ENCODE assay signal across 8 cellular contexts in the genomic region with DNA sequence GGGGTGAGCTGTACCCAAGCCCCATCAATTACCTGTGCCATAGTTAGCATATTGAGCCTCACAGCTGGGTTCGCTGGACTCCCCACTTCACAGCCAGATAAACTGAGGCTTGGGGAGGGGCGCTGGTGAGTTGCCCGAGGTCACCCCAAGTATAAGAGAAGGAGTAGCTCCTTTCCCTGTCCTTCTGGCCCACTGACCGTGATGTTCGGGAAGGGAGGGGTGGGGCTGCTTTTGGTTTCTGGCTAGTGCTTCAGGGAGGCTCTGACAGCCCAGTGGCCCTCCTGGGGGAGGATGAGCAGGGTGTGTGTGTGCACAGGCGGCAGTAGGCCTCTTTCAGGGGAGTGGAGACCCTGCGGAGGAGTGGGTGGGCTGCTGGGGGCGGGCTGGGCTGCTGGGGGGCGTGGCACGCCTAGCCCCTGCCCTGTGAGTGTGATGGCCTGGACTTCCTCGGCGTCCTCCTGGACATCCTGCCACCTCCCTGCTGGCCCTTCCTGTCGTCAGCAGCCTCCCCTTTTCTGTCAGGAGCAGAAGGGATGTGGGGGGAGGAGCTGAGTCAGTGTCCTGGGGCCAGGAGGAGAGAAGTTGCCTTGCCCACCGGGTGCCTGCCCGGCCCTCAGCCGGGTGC. TPM values are rescaled to one million over a fixed set of nuclear protein-coding genes. Genes with fewer than 3 reads are reported as not detected.
DNase-seq lines count a peak whose midpoint lies in the region; ATAC-seq, FAIRE-seq and TF ChIP-seq lines count a peak whose summit lies in the region.

No MANE protein-coding gene starts in this region.

- H2AFZ ChIP-seq in K562 (ENCODE audit: low read depth, low read length), result no peak overlapping the region

- BruUV-seq in A673 (replicated peaks; lab: Mats Ljungman, UMichigan), result no TSS peak
- BruUV-seq in K562 (replicated peaks; lab: Mats Ljungman, UMichigan), result no TSS peak

- no peaks in the 10 kb centered on the region for H3K9me1 ChIP-seq in K562 (ENCODE audit: control insufficient read depth, insufficient read depth, low read length)

- no peak for TF ChIP-seq EP300 in K562 (IDR thresholded peaks at IDR 0.05; ENCODE audit: low read length)

- POLR2A ChIA-PET in A673 (lab: Charles Lee; ENCODE audit: low non-redundant PET), result no interaction called here
- POLR2A ChIA-PET in K562 (lab: Yijun Ruan, JAX), result interaction anchor here (0.6 to 1.0 kb wide), 4 partner anchors 17 to 60 kb away, joined by 3 to 5 read pairs (median 3); no protein-coding TSS in a partner anchor

- WGBS in K562 (ENCODE audit: insufficient coverage, low coverage, missing lambda C conversion rate), result 24% methylated on average over 7 of the region's 16 CpGs
- WGBS in thymus, result 51% methylated on average over 16 of the region's 16 CpGs

- peaks cover 2% of the 10 kb centered on the region for H3K36me3 Mint-ChIP-seq in IgD-negative memory B cell

- H3K36me3 ChIP-seq in A673 (ENCODE audit: insufficient read depth, low read length, poor library complexity, severe bottlenecking) (no peaks in the 10 kb centered on the region), K562 (ENCODE audit: control insufficient read depth, insufficient read depth, low read length) (no peaks in the 10 kb centered on the region), thymus (ENCODE audit: control insufficient read depth, insufficient read depth) (peaks cover 10% of the 10 kb centered on the region)

- peak overlapping the region in 2 of 3 donors; percentile 61 to 96 for H3K27ac Mint-ChIP-seq in IgD-negative memory B cell

- no peaks in the 10 kb centered on the region for H3K9me3 ChIP-seq in A673 (ENCODE audit: low read depth, low read length, poor library complexity, severe bottlenecking)
- no peaks in the 10 kb centered on the region for H3K9me3 ChIP-seq in K562 (replicated peaks; ENCODE audit: control insufficient read depth, insufficient read depth, low read depth, low read length)
- H3K9me3 ChIP-seq in thymus (ENCODE audit: control insufficient read depth), result no peaks in the 10 kb centered on the region

- DNase-seq in A673 (ENCODE audit: low spot score) (no peak), K562 (ENCODE audit: extremely low read depth in 1 of 4, low spot score in 3 of 4) (peak in 3 of 4 experiments; percentile 27 to 41 (median 40)), D341Med (ENCODE audit: low spot score) (no peak), GM13976 (ENCODE audit: low spot score) (no peak), H54 (ENCODE audit: insufficient read length, low spot score) (no peak)

- peak overlapping the region; percentile 91 for H3K27ac ChIP-seq in A673 (ENCODE audit: low read depth, low read length, poor library complexity, severe bottlenecking)
- H3K27ac ChIP-seq in K562 (ENCODE audit: extremely low read depth, low read depth, low read length), result peak overlapping the region; percentile 87; the same call in 2 of the 3 replicates
- H3K27ac ChIP-seq in layer of hippocampus (ENCODE audit: low read depth, low read length), result peak overlapping the region; percentile 52
- peak overlapping the region; percentile 55 for H3K27ac ChIP-seq in thymus (ENCODE audit: low read depth)

- intact Hi-C loops in A673 (cut with micrococcal nuclease; ENCODE audit: unreplicated experiment) (no loop called here), K562 (cut with micrococcal nuclease) (no loop called here)

- no peak for TF ChIP-seq POLR2A in K562 (conservative IDR thresholded peaks at IDR 0.05)
- TF ChIP-seq POLR2A in H54 (IDR thresholded peaks at IDR 0.05; ENCODE audit: low read depth, low read length), result no peak; the same call in 1 of the 2 replicates

- peak overlapping the region; percentile 90 to 97 for H3K9ac ChIP-seq in K562 (ENCODE audit: insufficient read depth in 1 of 2, low read depth in 2 of 2, low read length in 2 of 2)

- H4K20me1 ChIP-seq in K562 (replicated peaks; ENCODE audit: control insufficient read depth, insufficient read depth, low read length), result no peaks in the 10 kb centered on the region; the same call in 1 of the 2 replicates

- H3K4me1 Mint-ChIP-seq in IgD-negative memory B cell, result peaks cover 0 to 10% (median 9%) of the 10 kb centered on the region in 3 donors

- H3K27me3 ChIP-seq in A673 (replicated peaks; ENCODE audit: insufficient read depth, low read depth, low read length, poor library complexity) (no peaks in the 10 kb centered on the region), K562 (ENCODE audit: control insufficient read depth in 2 of 2, insufficient read depth in 2 of 2, low read length in 2 of 2) (no peaks in the 10 kb centered on the region), layer of hippocampus (ENCODE audit: control insufficient read depth, insufficient read depth, low read length) (no peaks in the 10 kb centered on the region), thymus (ENCODE audit: control insufficient read depth, insufficient read depth) (no peaks in the 10 kb centered on the region)

- H3K4me2 ChIP-seq in K562 (ENCODE audit: insufficient read depth, low read length), result peak overlapping the region; percentile 84

- H3K27me3 Mint-ChIP-seq in IgD-negative memory B cell, result no peaks in the 10 kb centered on the region

- H3K9me3 Mint-ChIP-seq in IgD-negative memory B cell, result no peaks in the 10 kb centered on the region

- TF ChIP-seq CTCF in A673 (conservative IDR thresholded peaks at IDR 0.05; ENCODE audit: low read depth, low read length), result no peak
- no peak for TF ChIP-seq CTCF in K562 (IDR thresholded peaks at IDR 0.05 in 2 of 3, conservative IDR thresholded peaks at IDR 0.05 in 1 of 3; ENCODE audit: insufficient read depth in 2 of 3, low read depth in 1 of 3, low read length in 3 of 3)
- TF ChIP-seq CTCF in GM13976 (IDR thresholded peaks at IDR 0.05; ENCODE audit: borderline replicate concordance, control extremely low read depth, extremely low read depth, insufficient read depth, missing control alignments), result no peak

- peak overlapping the region; percentile 86 for H3K4me3 ChIP-seq in A673 (ENCODE audit: low read depth, low read length, poor library complexity, severe bottlenecking)
- H3K4me3 ChIP-seq in K562, result peak overlapping the region; percentile 73
- peak overlapping the region; percentile 92 for H3K4me3 ChIP-seq in thymus (ENCODE audit: low read length)

- peaks cover 21% of the 10 kb centered on the region for H3K79me2 ChIP-seq in K562 (ENCODE audit: control insufficient read depth, insufficient read depth, low read length)

- peak; percentile 31 for ATAC-seq in K562

- in situ Hi-C loops in K562 (cut with MboI), result no loop called here
- in situ Hi-C loops in GM13976 (cut with MboI; ENCODE audit: low sequenced_read_pairs, unreplicated experiment), result no loop called here

- peak; percentile 67 for FAIRE-seq in K562 (lab: Jason Lieb, UNC)
- no peak for FAIRE-seq in H54 (lab: Jason Lieb, UNC)

- peaks cover 18% of the 10 kb centered on the region for H3K4me1 ChIP-seq in A673 (ENCODE audit: insufficient read depth, low read length, poor library complexity, severe bottlenecking)
- H3K4me1 ChIP-seq in K562 (replicated peaks in 1 of 2; ENCODE audit: control insufficient read depth in 2 of 2, insufficient read depth in 2 of 2, low read length in 2 of 2), result peaks cover 18 to 65% of the 10 kb centered on the region in 2 experiments
- peaks cover 19% of the 10 kb centered on the region for H3K4me1 ChIP-seq in thymus (ENCODE audit: control insufficient read depth, insufficient read depth, low read length)

- TF ChIP-seq RAD21 in K562 (CRISPR knock-in tag; conservative IDR thresholded peaks at IDR 0.05 in 1 of 2, IDR thresholded peaks at IDR 0.05 in 1 of 2), result no peak

- peak overlapping the region; percentile 87 to 96 (median 93) for H3K4me3 Mint-ChIP-seq in IgD-negative memory B cell

- CTCF ChIA-PET in A673 (lab: Charles Lee), result no interaction called here
- CTCF ChIA-PET in K562 (lab: Yijun Ruan, JAX; ENCODE audit: low intra/inter-chr PET ratio), result no interaction called here

TF ChIP-seq in K562, 482 proteins besides CTCF, POLR2A, EP300 and RAD21 (continues in another document):
- TF ChIP-seq ZNF263 (CRISPR knock-in tag; IDR thresholded peaks at IDR 0.05; ENCODE audit: borderline replicate concordance) (no peak), SOX6 (IDR thresholded peaks at IDR 0.05) (no peak), CHD1 (IDR thresholded peaks at IDR 0.05; ENCODE audit: low read length) (no peak), L3MBTL2 (IDR thresholded peaks at IDR 0.05) (no peak)

RNA-seq across cellular contexts. Expression of a gene that starts 50.4 kb away (rescaled TPM):
- total RNA-seq in A673 (2021) (28.7 and 35.1 TPM in 2 replicates), K562 (2014; rRNA removed) (9.4 and 11.9 TPM in 2 replicates), K562 (2014; rRNA removed; fragmentation: Illumina TruSeq; extraction: Trizol) (2.9 and 3.3 TPM in 2 replicates), K562 (2015; rRNA removed; fragmentation: Illumina TruSeq; extraction: Trizol) (4.0 and 4.6 TPM in 2 replicates), K562 (2021) (9.9 and 11.0 TPM in 2 replicates)
- polyA plus RNA-seq in IgD-negative memory B cell (16.1 TPM), K562 (2011; rRNA removed) (6.7 and 9.9 TPM in 2 replicates), K562 (2014; fragmentation: Illumina TruSeq; extraction: Trizol) (5.5 and 6.6 TPM in 2 replicates), K562 (2014; fragmentation: Nextera tagmentation; extraction: Ambion mirVana) (under 1 TPM; 0.24 TPM), K562 (2014; rRNA removed) (13.2 and 13.8 TPM in 2 replicates), thymus (29.8 TPM)
- total RNA-seq in K562 (2011; cell fraction: chromatin; rRNA removed; ENCODE audit: low replicate concordance), result 9.1 and 30.1 TPM in 2 replicates
- total RNA-seq in K562 (2011; cell fraction: nucleolus; rRNA removed), result 16.3 and 16.6 TPM in 2 replicates
- total RNA-seq in K562 (2011; cell fraction: nucleoplasm; rRNA removed), result 9.3 and 13.8 TPM in 2 replicates
- 6.9 and 10.9 TPM in 2 replicates for polyA plus RNA-seq in K562 (2011; cell fraction: cytosol; rRNA removed)
- polyA plus RNA-seq in K562 (2011; cell fraction: nucleus; rRNA removed), result 18.4 and 22.5 TPM in 2 replicates
- 6.7 and 16.8 TPM in 2 replicates for polyA plus RNA-seq in K562 (2012)
- 7.9 and 10.8 TPM in 2 replicates for polyA minus RNA-seq in K562 (2011; rRNA and poly(A)+ RNA removed)
- polyA minus RNA-seq in K562 (2011; cell fraction: cytosol; rRNA and poly(A)+ RNA removed), result 3.1 and 3.9 TPM in 2 replicates
- 5.8 and 8.2 TPM in 2 replicates for polyA minus RNA-seq in K562 (2011; cell fraction: nucleus; rRNA and poly(A)+ RNA removed)

Comparison
In these comparisons a context has a peak if more than half of its experiments do, and no peak if none do; other contexts are left out.
1. DNase-seq: peak in K562 (3 of 4); none in A673 (single experiment), D341Med (single experiment), GM13976 (single experiment) and H54 (single experiment).
2. Peak in every context shown above with its lines, with median percentiles within 50 percentile points of each other: H3K27ac ChIP-seq and H3K4me3 ChIP-seq.